Comparison of ENCODE assay signal across 2 cellular contexts in the genomic region with DNA sequence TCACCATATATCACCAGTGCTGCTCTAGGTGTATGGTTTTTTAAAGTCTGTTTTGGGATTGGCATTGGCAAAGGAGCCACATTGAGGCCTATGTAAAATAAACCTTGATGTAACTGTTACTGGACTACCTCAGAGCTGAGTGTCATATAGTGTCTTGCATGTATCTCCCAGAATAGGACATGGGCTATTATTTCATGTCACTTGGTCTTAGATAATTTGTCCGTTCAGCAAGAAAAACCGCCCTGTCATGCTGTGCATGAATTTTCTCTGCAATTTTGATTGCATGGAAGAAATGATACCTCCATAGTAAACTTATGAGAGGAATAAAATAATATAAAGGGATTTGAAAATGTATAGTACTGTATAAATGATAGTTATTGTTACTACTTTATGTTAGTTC.
A peak's percentile ranks its signal among the peaks of the same experiment; 100 is the strongest.
TF ChIP-seq lines count a peak whose summit lies in the region.

No MANE protein-coding gene starts in this region.

TF ChIP-seq in A549, 52 proteins besides CTCF, POLR2A, EP300 and RAD21:
- TF ChIP-seq, protein P1, sequence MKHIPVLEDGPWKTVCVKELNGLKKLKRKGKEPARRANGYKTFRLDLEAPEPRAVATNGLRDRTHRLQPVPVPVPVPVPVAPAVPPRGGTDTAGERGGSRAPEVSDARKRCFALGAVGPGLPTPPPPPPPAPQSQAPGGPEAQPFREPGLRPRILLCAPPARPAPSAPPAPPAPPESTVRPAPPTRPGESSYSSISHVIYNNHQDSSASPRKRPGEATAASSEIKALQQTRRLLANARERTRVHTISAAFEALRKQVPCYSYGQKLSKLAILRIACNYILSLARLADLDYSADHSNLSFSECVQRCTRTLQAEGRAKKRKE (CRISPR knock-in tag; IDR thresholded peaks at IDR 0.05; ENCODE audit: low read depth) = no peak
- peak; percentile 38; the same call in 1 of the 2 replicates for TF ChIP-seq NFE2L2 (conservative IDR thresholded peaks at IDR 0.05; ENCODE audit: low read length)
- no peak for TF ChIP-seq FOSL2 (IDR thresholded peaks at IDR 0.05)
- TF ChIP-seq FOSL2 (CRISPR knock-in tag; IDR thresholded peaks at IDR 0.05) = no peak
- TF ChIP-seq MAFK (IDR thresholded peaks at IDR 0.05; ENCODE audit: partially characterized antibody) = peak; percentile 90

TF ChIP-seq in IMR-90, 13 proteins besides CTCF, POLR2A, EP300 and RAD21:
- TF ChIP-seq MAFK (IDR thresholded peaks at IDR 0.05; ENCODE audit: low read depth, low read length) (peak; percentile 58), NFE2L2 (IDR thresholded peaks at IDR 0.05; ENCODE audit: low read depth, low read length) (peak; percentile 50; the same call in 1 of the 2 replicates), RCOR1 (IDR thresholded peaks at IDR 0.05; ENCODE audit: insufficient replicate concordance, low read length) (no peak), MXI1 (IDR thresholded peaks at IDR 0.05; ENCODE audit: borderline replicate concordance, low read depth, low read length) (no peak)
